8 cellular contexts compared by ENCODE assay signal in genomic region chr1:34681481-34682451, GRCh38.
DNase-seq lines count a peak whose midpoint lies in the region; ATAC-seq, FAIRE-seq and TF ChIP-seq lines count a peak whose summit lies in the region.

No MANE protein-coding gene starts in this region.

- ATAC-seq in HG02588 (IDR thresholded peaks at IDR 0.05; ENCODE audit: unreplicated experiment): no peak

- TF ChIP-seq POLR2A in GM12892 (IDR thresholded peaks at IDR 0.05; ENCODE audit: low read depth, low read length): no peak

- FAIRE-seq in GM12892 (lab: Jason Lieb, UNC): peak; percentile 63

- DNase-seq in Ammon's horn (ENCODE audit: low spot score): peak; percentile 32
- peak; percentile 27 for DNase-seq in GM12892 (ENCODE audit: insufficient read length)
- peak; percentile 7 for DNase-seq in NCI-H226
- peak; percentile 33 for DNase-seq in activated T-cell treated with anti-CD3 and anti-CD28 coated beads for 4 hours
- DNase-seq in germinal center (ENCODE audit: low spot score): peak; percentile 56
- peak; percentile 48 for DNase-seq in putamen (ENCODE audit: low spot score)
- DNase-seq in GOT3 (lab: John Stamatoyannopoulos, UW): no peak
